ENCODE assay signal across 8 cellular contexts in the genomic region with DNA sequence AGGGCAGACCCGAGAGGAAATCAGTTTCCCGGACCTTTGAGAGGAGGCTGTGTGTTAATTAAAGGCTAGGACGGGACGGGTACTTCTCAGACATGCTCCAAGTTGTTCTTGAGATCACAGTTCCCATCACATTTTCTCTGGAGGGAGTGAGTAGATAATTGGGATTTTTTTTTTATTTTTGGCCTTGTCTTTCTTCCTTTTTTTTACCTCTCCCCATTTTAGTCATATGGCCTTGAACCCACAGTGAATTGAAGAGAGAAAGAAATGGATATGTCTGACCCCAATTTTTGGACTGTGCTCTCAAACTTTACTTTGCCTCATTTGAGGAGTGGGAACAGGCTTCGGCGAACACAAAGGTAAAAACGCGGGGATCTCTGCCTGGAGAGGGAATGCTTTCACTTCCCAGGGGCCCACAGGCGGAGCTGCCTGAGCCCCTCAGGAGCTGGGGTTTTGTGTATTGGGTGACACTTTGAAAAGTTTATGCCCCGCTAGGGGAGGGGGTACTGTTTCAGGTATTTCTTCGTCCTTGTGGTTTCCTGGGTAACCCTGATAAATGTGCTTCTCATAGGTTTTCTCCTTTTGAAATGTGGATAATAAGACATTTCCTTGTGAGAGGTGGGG.
DNase-seq lines count a peak whose midpoint lies in the region; ATAC-seq lines count a peak whose summit lies in the region.

No MANE protein-coding gene starts in this region.

- no peaks in the 10 kb centered on the region for H3K27me3 Mint-ChIP-seq in activated naive CD8-positive, alpha-beta T cell treated with anti-CD3 and anti-CD28 coated beads, Interleukin-2, amount 50 U/mL, for 24 hours

- no peak for ATAC-seq in activated naive CD8-positive, alpha-beta T cell treated with anti-CD3 and anti-CD28 coated beads, Interleukin-2, amount 50 U/mL, for 24 hours

- H3K4me3 Mint-ChIP-seq in activated naive CD8-positive, alpha-beta T cell treated with anti-CD3 and anti-CD28 coated beads, Interleukin-2, amount 50 U/mL, for 24 hours, result peak overlapping the region; percentile 93

- peak overlapping the region; percentile 4 for H3K27ac ChIP-seq in substantia nigra (ENCODE audit: low read depth, low read length, poor library complexity, severe bottlenecking)

- DNase-seq in DMS53 (lab: John Stamatoyannopoulos, UW) (peak; percentile 42), DMS53 treated with DMSO at 0.1 percent for 48 hours (lab: John Stamatoyannopoulos, UW; ENCODE audit: unreplicated experiment) (no peak), iris pigment epithelial cell (ENCODE audit: low read depth) (peak; percentile 10), substantia nigra (lab: John Stamatoyannopoulos, UW) (no peak), NCI-H82 (lab: John Stamatoyannopoulos, UW) (no peak), ecto neural progenitor cell (ENCODE audit: low spot score) (no peak), NCI-H2081 (lab: John Stamatoyannopoulos, UW) (no peak)
- DNase-seq in activated naive CD8-positive, alpha-beta T cell treated with anti-CD3 and anti-CD28 coated beads, Interleukin-2, amount 50 U/mL, for 24 hours, result no peak

- H3K36me3 Mint-ChIP-seq in activated naive CD8-positive, alpha-beta T cell treated with anti-CD3 and anti-CD28 coated beads, Interleukin-2, amount 50 U/mL, for 24 hours (ENCODE audit: low read depth), result no peaks in the 10 kb centered on the region

- peak overlapping the region; percentile 93 for H3K27ac Mint-ChIP-seq in activated naive CD8-positive, alpha-beta T cell treated with anti-CD3 and anti-CD28 coated beads, Interleukin-2, amount 50 U/mL, for 24 hours

- H3K4me1 Mint-ChIP-seq in activated naive CD8-positive, alpha-beta T cell treated with anti-CD3 and anti-CD28 coated beads, Interleukin-2, amount 50 U/mL, for 24 hours, result peaks cover 75% of the 10 kb centered on the region

- H3K9me3 Mint-ChIP-seq in activated naive CD8-positive, alpha-beta T cell treated with anti-CD3 and anti-CD28 coated beads, Interleukin-2, amount 50 U/mL, for 24 hours, result no peaks in the 10 kb centered on the region

Comparison
In these comparisons a context has a peak if more than half of its experiments do, and no peak if none do; other contexts are left out.
1. DNase-seq: peak in DMS53 (single experiment) and iris pigment epithelial cell (single experiment); none in DMS53 treated with DMSO at 0.1 percent for 48 hours (single experiment), activated naive CD8-positive, alpha-beta T cell treated with anti-CD3 and anti-CD28 coated beads, Interleukin-2, amount 50 U/mL, for 24 hours (single experiment), substantia nigra (0 of 49), NCI-H82 (single experiment), ecto neural progenitor cell (single experiment) and NCI-H2081 (0 of 2).